Comparison of ENCODE assay signal across 9 cellular contexts in the genomic region with DNA sequence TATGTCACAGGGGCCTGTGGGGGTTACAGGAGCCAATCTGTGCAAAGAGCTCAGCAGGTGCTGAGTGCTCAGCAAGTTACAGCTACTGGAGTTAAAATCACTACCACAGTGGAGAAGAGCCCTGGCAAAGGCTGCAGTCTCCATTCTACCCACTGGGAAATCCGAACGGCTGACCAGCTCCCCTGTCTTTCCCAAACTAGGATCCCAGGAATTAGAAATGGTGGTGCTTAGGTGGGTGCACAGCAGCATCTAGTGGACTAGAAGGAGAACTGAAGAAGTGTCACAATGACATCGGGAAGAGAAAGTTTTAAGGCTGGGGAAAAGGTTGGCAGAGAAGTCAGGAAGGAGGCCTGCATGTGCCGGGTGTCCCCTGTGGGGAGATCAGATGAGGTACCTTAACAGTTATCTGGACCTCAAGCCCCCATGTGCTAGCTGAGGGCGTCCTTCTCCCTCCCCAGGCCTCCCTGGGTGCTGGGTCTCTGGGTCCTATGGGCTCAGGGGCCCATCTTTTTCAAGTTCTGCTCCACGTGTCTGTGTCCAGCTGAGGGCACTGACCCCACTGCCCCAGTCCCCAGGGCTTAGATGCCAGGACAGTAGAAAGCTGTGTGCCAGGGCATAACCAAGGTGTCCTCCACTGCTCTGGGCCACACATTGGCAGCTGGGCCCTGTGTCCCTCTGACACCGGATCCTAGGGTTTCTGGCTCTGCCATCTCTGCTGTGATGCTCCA. TPM values are rescaled to one million over a fixed set of nuclear protein-coding genes. Genes with fewer than 3 reads are reported as not detected.
DNase-seq lines count a peak whose midpoint lies in the region; ATAC-seq and TF ChIP-seq lines count a peak whose summit lies in the region.
"Had no signal": no experiment of that assay in that cellular context is flagged by ENCODE, and none has a peak within 500 bp of the region (broad histone marks: within the 10 kb centered on the region; RNA-seq: fewer than 3 reads in every experiment).

No MANE protein-coding gene starts in this region.

- no peak overlapping the region for H3K27ac Mint-ChIP-seq in neural progenitor cell

- no peaks in the 10 kb centered on the region for H3K36me3 ChIP-seq in neural progenitor cell

- DNase-seq in EH (ENCODE audit: low read depth) (peak; percentile 44), NCI-H146 (lab: John Stamatoyannopoulos, UW) (peak; percentile 31), dermis microvascular lymphatic vessel endothelial cell (ENCODE audit: low read depth in 2 of 2) (peak; percentile 9 to 55), neural progenitor cell (ENCODE audit: low spot score) (peak; percentile 83), C1 segment of cervical spinal cord (lab: John Stamatoyannopoulos, UW) (no peak), NK-92 (lab: John Stamatoyannopoulos, UW; ENCODE audit: unreplicated experiment) (no peak)
- DNase-seq: amniotic stem cell had no signal

- no peak overlapping the region for H3K9ac ChIP-seq in neural progenitor cell

- ATAC-seq in GM21515 (IDR thresholded peaks at IDR 0.05; ENCODE audit: unreplicated experiment) (no peak), GM18868 (IDR thresholded peaks at IDR 0.05; ENCODE audit: unreplicated experiment) (no peak)

- no peak overlapping the region for H3K4me3 Mint-ChIP-seq in neural progenitor cell

- H3K4me3 ChIP-seq in neural progenitor cell, result no peak overlapping the region

- peak; percentile 72 for TF ChIP-seq CTCF in neural progenitor cell (IDR thresholded peaks at IDR 0.05)

- H3K4me1 Mint-ChIP-seq in neural progenitor cell, result peaks cover 7% of the 10 kb centered on the region

- no peaks in the 10 kb centered on the region for H3F3A ChIP-seq in neural progenitor cell (ENCODE audit: low read depth)

- peak overlapping the region; percentile 51 for H2AFZ ChIP-seq in neural progenitor cell (replicated peaks)

- H3K79me2 ChIP-seq in neural progenitor cell (ENCODE audit: low read depth), result no peaks in the 10 kb centered on the region

- H3K9me3 Mint-ChIP-seq in neural progenitor cell, result no peaks in the 10 kb centered on the region

- H4K20me1 ChIP-seq in neural progenitor cell (ENCODE audit: low read depth), result no peaks in the 10 kb centered on the region

- no peaks in the 10 kb centered on the region for H3K27me3 ChIP-seq in neural progenitor cell

- no peaks in the 10 kb centered on the region for H3K36me3 Mint-ChIP-seq in neural progenitor cell

- H3K9me3 ChIP-seq in neural progenitor cell (ENCODE audit: low read depth), result no peaks in the 10 kb centered on the region

- no peak overlapping the region for H3K27ac ChIP-seq in neural progenitor cell

- H3K4me2 ChIP-seq in neural progenitor cell, result no peak overlapping the region

- H3K27me3 Mint-ChIP-seq in neural progenitor cell (ENCODE audit: insufficient read depth, low read depth), result peaks cover 6% of the 10 kb centered on the region

- H3K4me1 ChIP-seq in neural progenitor cell, result no peaks in the 10 kb centered on the region

RNA-seq across cellular contexts. Expression of gene PIWIL3, which starts 1.9 kb away (rescaled TPM):
- total RNA-seq in dermis microvascular lymphatic vessel endothelial cell (under 0.01 and 0.13 TPM in 2 replicates), neural progenitor cell (ENCODE audit: low replicate concordance) (not detected in 2 replicates)

RNA-seq across cellular contexts. Expression of gene SGSM1, which starts 33.4 kb away (rescaled TPM):
- 4.1 and 9.2 TPM in 2 replicates for total RNA-seq in dermis microvascular lymphatic vessel endothelial cell
- total RNA-seq in neural progenitor cell (ENCODE audit: low replicate concordance), result 1.1 and 1.8 TPM in 2 replicates

Comparison
In these comparisons a context has a peak if more than half of its experiments do, and no peak if none do; other contexts are left out.
1. DNase-seq: peak in EH (single experiment), NCI-H146 (single experiment), dermis microvascular lymphatic vessel endothelial cell (2 of 2) and neural progenitor cell (single experiment); none in C1 segment of cervical spinal cord (0 of 14) and NK-92 (single experiment).